ENCODE assay signal across 1 cellular context in genomic region chr6:73461537-73462350, GRCh38.
TF ChIP-seq lines count a peak whose summit lies in the region.

MTO1 (plus strand) TSS chr6:73461737; CDS start chr6:73461855, 118 bp downstream.

TF ChIP-seq in HepG2, 621 proteins besides CTCF, POLR2A, EP300 and RAD21 (continued from another document and continues in another):
- TF ChIP-seq TFDP1 (CRISPR knock-in tag; IDR thresholded peaks at IDR 0.05; ENCODE audit: borderline replicate concordance) (peak; percentile 36; the same call in 1 of the 2 replicates), HINFP (CRISPR knock-in tag; IDR thresholded peaks at IDR 0.05; ENCODE audit: low read depth) (0 out of 2 replicates have a peak, but pooled peaks have one; percentile 42), HNRNPLL (IDR thresholded peaks at IDR 0.05; ENCODE audit: low read depth, low read length, poor library complexity, severe bottlenecking) (peak; percentile 56), THAP9 (CRISPR knock-in tag; IDR thresholded peaks at IDR 0.05; ENCODE audit: borderline replicate concordance) (peak; percentile 84; the same call in 1 of the 2 replicates), MYPOP (CRISPR knock-in tag; IDR thresholded peaks at IDR 0.05) (peak; percentile 89), NFYC (CRISPR knock-in tag; IDR thresholded peaks at IDR 0.05) (peak; percentile 77), PPARG (CRISPR knock-in tag; conservative IDR thresholded peaks at IDR 0.05) (no peak), IKZF5 (CRISPR knock-in tag; IDR thresholded peaks at IDR 0.05) (peak; percentile 61; the same call in 1 of the 2 replicates), SIN3A (IDR thresholded peaks at IDR 0.05; ENCODE audit: borderline replicate concordance, low read depth, low read length) (peak; percentile 70; the same call in 1 of the 2 replicates), E2F2 (CRISPR knock-in tag; IDR thresholded peaks at IDR 0.05; ENCODE audit: borderline replicate concordance) (no peak), ZNF883 (CRISPR knock-in tag; IDR thresholded peaks at IDR 0.05; ENCODE audit: not compliant biosample characterization) (peak; percentile 37), PHF8 (CRISPR knock-in tag; IDR thresholded peaks at IDR 0.05) (peak; percentile 81), CSRNP2 (CRISPR knock-in tag; conservative IDR thresholded peaks at IDR 0.05; ENCODE audit: low read depth) (0 out of 2 replicates have a peak, but pooled peaks have one; percentile 28), ZNF496 (CRISPR knock-in tag; IDR thresholded peaks at IDR 0.05; ENCODE audit: insufficient replicate concordance) (no peak), SNAPC4 (CRISPR knock-in tag; IDR thresholded peaks at IDR 0.05) (no peak), TAF1 (CRISPR knock-in tag; IDR thresholded peaks at IDR 0.05) (peak; percentile 89), ZNF614 (CRISPR knock-in tag; IDR thresholded peaks at IDR 0.05; ENCODE audit: borderline replicate concordance) (0 out of 2 replicates have a peak, but pooled peaks have one; percentile 25), ZNF468 (CRISPR knock-in tag; IDR thresholded peaks at IDR 0.05) (no peak), MTF2 (CRISPR knock-in tag; IDR thresholded peaks at IDR 0.05; ENCODE audit: borderline replicate concordance) (0 out of 2 replicates have a peak, but pooled peaks have one; percentile 27), ZNF816 (CRISPR knock-in tag; IDR thresholded peaks at IDR 0.05; ENCODE audit: borderline replicate concordance) (no peak), GATAD1 (CRISPR knock-in tag; IDR thresholded peaks at IDR 0.05) (peak; percentile 91), GTF3A (CRISPR knock-in tag; conservative IDR thresholded peaks at IDR 0.05) (0 out of 2 replicates have a peak, but pooled peaks have one; percentile 55), FLYWCH1 (CRISPR knock-in tag; IDR thresholded peaks at IDR 0.05) (0 out of 2 replicates have a peak, but pooled peaks have one; percentile 60), SALL1 (CRISPR knock-in tag; IDR thresholded peaks at IDR 0.05) (peak; percentile 79), ZNF552 (CRISPR knock-in tag; IDR thresholded peaks at IDR 0.05; ENCODE audit: borderline replicate concordance) (peak; percentile 50; the same call in 1 of the 2 replicates), ZNF570 (CRISPR knock-in tag; IDR thresholded peaks at IDR 0.05; ENCODE audit: borderline replicate concordance) (no peak), BRF2 (CRISPR knock-in tag; IDR thresholded peaks at IDR 0.05) (peak; percentile 73; the same call in 1 of the 2 replicates), FOXJ3 (CRISPR knock-in tag; IDR thresholded peaks at IDR 0.05; ENCODE audit: borderline replicate concordance) (0 out of 2 replicates have a peak, but pooled peaks have one; percentile 35), ZNF687 (CRISPR knock-in tag; IDR thresholded peaks at IDR 0.05) (peak; percentile 89)
